ENCODE assay signal across 1 cellular context in genomic region chr4:1640716-1641503, GRCh38. TPM values are rescaled to one million over a fixed set of nuclear protein-coding genes. Genes with fewer than 3 reads are reported as not detected.
"Had no signal": no experiment of that assay in that cellular context is flagged by ENCODE, and none has a peak within 500 bp of the region (broad histone marks: within the 10 kb centered on the region; RNA-seq: fewer than 3 reads in every experiment).

No MANE protein-coding gene starts in this region.

RNA-seq across cellular contexts. Expression of gene FAM53A, which starts 43.2 kb away (rescaled TPM):
- total RNA-seq: ascending aorta had no signal
